Comparison of ENCODE assay signal across 9 cellular contexts in the genomic region with DNA sequence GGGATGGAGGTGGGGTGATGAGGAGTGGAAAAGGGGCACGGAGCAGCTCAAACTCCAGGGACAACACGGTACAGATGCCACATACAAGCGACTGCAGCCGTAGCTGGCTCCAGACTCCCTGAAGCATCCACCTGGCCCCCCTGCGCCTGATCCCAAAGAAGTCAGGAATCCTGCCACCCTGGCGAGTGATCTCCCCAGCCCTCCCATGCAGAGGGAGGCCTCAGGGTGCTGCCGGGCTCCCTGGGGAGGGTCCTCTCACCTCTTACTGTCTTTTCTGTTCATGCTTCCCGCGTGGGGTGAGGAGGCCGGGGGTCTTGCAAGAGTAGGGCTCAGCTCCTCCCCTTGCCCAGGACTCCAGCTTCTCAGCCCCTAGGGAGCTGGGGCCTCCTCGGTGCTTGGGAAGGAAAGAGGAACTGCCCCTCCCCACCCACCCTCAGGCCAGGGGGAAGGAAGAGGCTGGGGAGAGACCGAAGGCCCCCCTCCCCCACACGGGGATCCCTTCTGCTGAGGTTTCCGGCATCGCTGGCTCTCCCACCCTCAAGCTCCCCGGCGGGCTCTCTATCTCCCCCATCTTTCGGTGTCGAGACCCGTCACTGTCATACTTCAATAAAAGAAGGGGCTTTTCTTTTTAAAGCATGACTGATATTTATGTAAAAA. TPM values are rescaled to one million over a fixed set of nuclear protein-coding genes. Genes with fewer than 3 reads are reported as not detected.
DNase-seq lines count a peak whose midpoint lies in the region; ATAC-seq lines count a peak whose summit lies in the region.
"Had no signal": no experiment of that assay in that cellular context is flagged by ENCODE, and none has a peak within 500 bp of the region (broad histone marks: within the 10 kb centered on the region; RNA-seq: fewer than 3 reads in every experiment).

A gene with protein sequence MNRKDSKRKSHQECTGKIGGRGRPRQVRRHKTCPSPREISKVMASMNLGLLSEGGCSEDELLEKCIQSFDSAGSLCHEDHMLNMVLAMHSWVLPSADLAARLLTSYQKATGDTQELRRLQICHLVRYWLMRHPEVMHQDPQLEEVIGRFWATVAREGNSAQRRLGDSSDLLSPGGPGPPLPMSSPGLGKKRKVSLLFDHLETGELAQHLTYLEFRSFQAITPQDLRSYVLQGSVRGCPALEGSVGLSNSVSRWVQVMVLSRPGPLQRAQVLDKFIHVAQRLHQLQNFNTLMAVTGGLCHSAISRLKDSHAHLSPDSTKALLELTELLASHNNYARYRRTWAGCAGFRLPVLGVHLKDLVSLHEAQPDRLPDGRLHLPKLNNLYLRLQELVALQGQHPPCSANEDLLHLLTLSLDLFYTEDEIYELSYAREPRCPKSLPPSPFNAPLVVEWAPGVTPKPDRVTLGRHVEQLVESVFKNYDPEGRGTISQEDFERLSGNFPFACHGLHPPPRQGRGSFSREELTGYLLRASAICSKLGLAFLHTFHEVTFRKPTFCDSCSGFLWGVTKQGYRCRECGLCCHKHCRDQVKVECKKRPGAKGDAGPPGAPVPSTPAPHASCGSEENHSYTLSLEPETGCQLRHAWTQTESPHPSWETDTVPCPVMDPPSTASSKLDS (minus strand): TSS at position 410 of the 657 bp plus-strand sequence. CDS start 128 bp downstream, at position 282.

- CTCF ChIA-PET in activated CD4-positive, alpha-beta T cell treated with anti-CD3 and anti-CD28 coated beads, Interleukin-2, amount 10 ng/mL, durations not matched to agents 7 days and 5 days (lab: Charles Lee): interaction anchor here (0.6 to 4.7 kb wide), 2 partner anchors 9 to 23 kb away, joined by 3 to 27 read pairs; a partner anchor contains a TSS

- peak; percentile 94 for DNase-seq in KBM-7
- DNase-seq in activated CD4-positive, alpha-beta T cell treated with anti-CD3 and anti-CD28 coated beads, Interleukin-2, amount 10 ng/mL, durations not matched to agents 7 days and 5 days: peak; percentile 38
- DNase-seq in iPS-NIHi7 (ENCODE audit: extremely low spot score): peak; percentile 53
- no peak for DNase-seq in stimulated activated effector memory CD8-positive, alpha-beta T cell treated with anti-CD3 and anti-CD28 coated beads, Interleukin-12 subunit alpha, Interleukin-12 subunit beta, amount 100 ng/mL, for 72 hours (ENCODE audit: low spot score in 2 of 2)
- no peak for DNase-seq in activated gamma-delta T cell (lab: John Stamatoyannopoulos, UW)
- DNase-seq in HCEC 1CT: no peak

- H3K27ac Mint-ChIP-seq in activated CD4-positive, alpha-beta T cell treated with anti-CD3 and anti-CD28 coated beads, Interleukin-2, amount 10 ng/mL, durations not matched to agents 7 days and 5 days: peak within 1 kb of the TSS; percentile 81
- H3K27ac Mint-ChIP-seq in stimulated activated effector memory CD8-positive, alpha-beta T cell treated with anti-CD3 and anti-CD28 coated beads, Interleukin-12 subunit alpha, Interleukin-12 subunit beta, amount 100 ng/mL, for 72 hours: peak within 1 kb of the TSS; percentile 98

- H3K27me3 Mint-ChIP-seq in activated CD4-positive, alpha-beta T cell treated with anti-CD3 and anti-CD28 coated beads, Interleukin-2, amount 10 ng/mL, durations not matched to agents 7 days and 5 days: no peaks in the 10 kb centered on the region

- in situ Hi-C loops in KBM-7 (cut with MboI; ENCODE audit: low pct_unique_long_range_greater_than_20kb, low sequenced_read_pairs): no loop called here

- H3K9me3 Mint-ChIP-seq in activated CD4-positive, alpha-beta T cell treated with anti-CD3 and anti-CD28 coated beads, Interleukin-2, amount 10 ng/mL, durations not matched to agents 7 days and 5 days: no peaks in the 10 kb centered on the region
- no peaks in the 10 kb centered on the region for H3K9me3 Mint-ChIP-seq in stimulated activated effector memory CD8-positive, alpha-beta T cell treated with anti-CD3 and anti-CD28 coated beads, Interleukin-12 subunit alpha, Interleukin-12 subunit beta, amount 100 ng/mL, for 72 hours

- H3K36me3 Mint-ChIP-seq in activated CD4-positive, alpha-beta T cell treated with anti-CD3 and anti-CD28 coated beads, Interleukin-2, amount 10 ng/mL, durations not matched to agents 7 days and 5 days (ENCODE audit: low read depth): no peaks in the 10 kb centered on the region
- peaks cover 30% of the 10 kb centered on the region for H3K36me3 Mint-ChIP-seq in stimulated activated effector memory CD8-positive, alpha-beta T cell treated with anti-CD3 and anti-CD28 coated beads, Interleukin-12 subunit alpha, Interleukin-12 subunit beta, amount 100 ng/mL, for 72 hours

- POLR2A ChIA-PET in activated CD4-positive, alpha-beta T cell treated with anti-CD3 and anti-CD28 coated beads, Interleukin-2, amount 10 ng/mL, durations not matched to agents 7 days and 5 days (lab: Charles Lee): no interaction called here

- peaks cover 32% of the 10 kb centered on the region for H3K4me1 Mint-ChIP-seq in activated CD4-positive, alpha-beta T cell treated with anti-CD3 and anti-CD28 coated beads, Interleukin-2, amount 10 ng/mL, durations not matched to agents 7 days and 5 days
- H3K4me1 Mint-ChIP-seq in stimulated activated effector memory CD8-positive, alpha-beta T cell treated with anti-CD3 and anti-CD28 coated beads, Interleukin-12 subunit alpha, Interleukin-12 subunit beta, amount 100 ng/mL, for 72 hours: peaks cover 29% of the 10 kb centered on the region

- H3K4me3 Mint-ChIP-seq in activated CD4-positive, alpha-beta T cell treated with anti-CD3 and anti-CD28 coated beads, Interleukin-2, amount 10 ng/mL, durations not matched to agents 7 days and 5 days: peak within 1 kb of the TSS; percentile 52
- H3K4me3 Mint-ChIP-seq in stimulated activated effector memory CD8-positive, alpha-beta T cell treated with anti-CD3 and anti-CD28 coated beads, Interleukin-12 subunit alpha, Interleukin-12 subunit beta, amount 100 ng/mL, for 72 hours: peak within 1 kb of the TSS; percentile 77

- ATAC-seq in stimulated activated effector memory CD8-positive, alpha-beta T cell treated with anti-CD3 and anti-CD28 coated beads, Interleukin-12 subunit alpha, Interleukin-12 subunit beta, amount 100 ng/mL, for 72 hours: peak; percentile 6
- no peak for ATAC-seq in HG02678 (IDR thresholded peaks at IDR 0.05; ENCODE audit: unreplicated experiment)
- no peak for ATAC-seq in GM19397 (IDR thresholded peaks at IDR 0.05; ENCODE audit: unreplicated experiment)

RNA-seq across cellular contexts. Expression of the gene that starts here (rescaled TPM):
- total RNA-seq in activated CD4-positive, alpha-beta T cell treated with anti-CD3 and anti-CD28 coated beads, Interleukin-2, amount 10 ng/mL, durations not matched to agents 7 days and 5 days: 1 to 10 TPM; 2.6 to 3.8 TPM
- total RNA-seq: RPMI7951 had no signal

Comparison
In these comparisons a context has a peak if more than half of its experiments do, and no peak if none do; other contexts are left out.
1. DNase-seq: peak in KBM-7 (single experiment), activated CD4-positive, alpha-beta T cell treated with anti-CD3 and anti-CD28 coated beads, Interleukin-2, amount 10 ng/mL, durations not matched to agents 7 days and 5 days (single experiment) and iPS-NIHi7 (single experiment); none in stimulated activated effector memory CD8-positive, alpha-beta T cell treated with anti-CD3 and anti-CD28 coated beads, Interleukin-12 subunit alpha, Interleukin-12 subunit beta, amount 100 ng/mL, for 72 hours (0 of 2), activated gamma-delta T cell (single experiment) and HCEC 1CT (single experiment).